10 cellular contexts compared by ENCODE assay signal in genomic region chr4:1544861-1545275, GRCh38.
A peak's percentile ranks its signal among the peaks of the same experiment; 100 is the strongest.
DNase-seq lines count a peak whose midpoint lies in the region; ATAC-seq and TF ChIP-seq lines count a peak whose summit lies in the region.
"Had no signal": no experiment of that assay in that cellular context is flagged by ENCODE, and none has a peak within 500 bp of the region (broad histone marks: within the 10 kb centered on the region; RNA-seq: fewer than 3 reads in every experiment).

No MANE protein-coding gene starts in this region.

- no peaks in the 10 kb centered on the region for H3K9me3 Mint-ChIP-seq in MCF 10A (ENCODE audit: unreplicated experiment)

- TF ChIP-seq POLR2A in breast epithelium (IDR thresholded peaks at IDR 0.05) (no peak), gastroesophageal sphincter (IDR thresholded peaks at IDR 0.05) (no peak), upper lobe of left lung (IDR thresholded peaks at IDR 0.05) (no peak)

- H3K27ac ChIP-seq in breast epithelium (peak overlapping the region in 1 of 2 donors; percentile 52), gastroesophageal sphincter (peak overlapping the region in 3 of 4 donors; percentile 47 to 57 (median 55)), upper lobe of left lung (peak overlapping the region; percentile 25 to 77 (median 60)), caudate nucleus (ENCODE audit: low read depth, low read length) (no peak overlapping the region)
- H3K27ac ChIP-seq: WERI-Rb-1 had no signal

- CTCF ChIA-PET in MCF 10A (lab: Yijun Ruan, JAX) = no interaction called here

- H3K9me3 ChIP-seq in breast epithelium (no peaks in the 10 kb centered on the region), gastroesophageal sphincter (no peaks in the 10 kb centered on the region), upper lobe of left lung (no peaks in the 10 kb centered on the region)

- no peaks in the 10 kb centered on the region for H3K4me1 Mint-ChIP-seq in MCF 10A (ENCODE audit: insufficient read depth, unreplicated experiment)

- no peaks in the 10 kb centered on the region for H3K36me3 ChIP-seq in breast epithelium
- no peaks in the 10 kb centered on the region for H3K36me3 ChIP-seq in gastroesophageal sphincter
- H3K36me3 ChIP-seq in upper lobe of left lung = no peaks in the 10 kb centered on the region
- H3K36me3 ChIP-seq: WERI-Rb-1 had no signal

- ATAC-seq in gastroesophageal sphincter = no peak
- no peak for ATAC-seq in upper lobe of left lung (ENCODE audit: low FRiP score in 2 of 2)
- ATAC-seq in HG03342 (IDR thresholded peaks at IDR 0.05; ENCODE audit: unreplicated experiment) = no peak
- no peak for ATAC-seq in GM19035 (IDR thresholded peaks at IDR 0.05; ENCODE audit: unreplicated experiment)

- no TSS peak for BruUV-seq in MCF 10A (replicated peaks; lab: Mats Ljungman, UMichigan)

- peak overlapping the region in 2 of 3 donors; percentile 15 to 19 for H3K4me3 ChIP-seq in breast epithelium
- H3K4me3 ChIP-seq in gastroesophageal sphincter = peak overlapping the region in 1 of 2 donors; percentile 27
- peak overlapping the region in 2 of 4 donors; percentile 20 to 35 for H3K4me3 ChIP-seq in upper lobe of left lung

- intact Hi-C loops in breast epithelium (cut with DNase I; ENCODE audit: low total_unique reads) = no loop called here
- intact Hi-C loops in MCF 10A (cut with micrococcal nuclease) = loop anchor here (5.0 kb wide), 1 partner anchor 268 kb away; no protein-coding TSS in a partner anchor

- 67 to 100% methylated on average over 1 to 11 of the region's 18 CpGs for WGBS in gastroesophageal sphincter (ENCODE audit: low coverage in 1 of 2), 2 donors
- 30 to 59% methylated on average over 8 to 18 of the region's 18 CpGs for WGBS in upper lobe of left lung, 2 donors

- TF ChIP-seq CTCF in breast epithelium (IDR thresholded peaks at IDR 0.05) = no peak
- no peak for TF ChIP-seq CTCF in MCF 10A (IDR thresholded peaks at IDR 0.05; ENCODE audit: unreplicated experiment)
- no peak for TF ChIP-seq CTCF in gastroesophageal sphincter (IDR thresholded peaks at IDR 0.05)
- no peak for TF ChIP-seq CTCF in upper lobe of left lung (IDR thresholded peaks at IDR 0.05)

- H3K27me3 Mint-ChIP-seq in MCF 10A (ENCODE audit: insufficient read depth, unreplicated experiment) = peaks cover 12% of the 10 kb centered on the region

- H3K4me1 ChIP-seq in breast epithelium = peaks cover 0 to 5% of the 10 kb centered on the region in 2 donors
- peaks cover 0 to 14% (median 5%) of the 10 kb centered on the region in 3 donors for H3K4me1 ChIP-seq in gastroesophageal sphincter
- peaks cover 12 to 27% (median 13%) of the 10 kb centered on the region in 4 donors for H3K4me1 ChIP-seq in upper lobe of left lung

- TF ChIP-seq EP300 in gastroesophageal sphincter (IDR thresholded peaks at IDR 0.05) = no peak
- no peak for TF ChIP-seq EP300 in upper lobe of left lung (IDR thresholded peaks at IDR 0.05)

- no peak overlapping the region for H3K4me3 Mint-ChIP-seq in MCF 10A (ENCODE audit: unreplicated experiment)

- H3K27ac Mint-ChIP-seq in MCF 10A (ENCODE audit: low read depth, unreplicated experiment) = no peak overlapping the region

- POLR2A ChIA-PET in MCF 10A (lab: Yijun Ruan, JAX) = no interaction called here

- H3K36me3 Mint-ChIP-seq in MCF 10A (ENCODE audit: insufficient read depth, unreplicated experiment) = no peaks in the 10 kb centered on the region

- DNase-seq in breast epithelium (ENCODE audit: low spot score in 2 of 2) (no peak), MCF 10A (ENCODE audit: unreplicated experiment) (no peak), NCI-H526 (lab: John Stamatoyannopoulos, UW) (peak; percentile 63 to 81), upper lobe of left lung (peak in 1 of 2 donors; percentile 79), caudate nucleus (lab: John Stamatoyannopoulos, UW) (no peak)
- DNase-seq: NCI-H1105, WERI-Rb-1 had no signal

- H3K27me3 ChIP-seq in breast epithelium = peaks cover 0 to 16% of the 10 kb centered on the region in 2 donors
- peaks cover 41% of the 10 kb centered on the region for H3K27me3 ChIP-seq in gastroesophageal sphincter
- no peaks in the 10 kb centered on the region for H3K27me3 ChIP-seq in upper lobe of left lung

Comparison
In these comparisons a context has a peak if more than half of its experiments do, and no peak if none do; other contexts are left out.
1. DNase-seq: peak in NCI-H526 (2 of 2); none in breast epithelium (0 of 2), MCF 10A (single experiment) and caudate nucleus (0 of 61).